ENCODE assay signal across 11 cellular contexts in the genomic region with DNA sequence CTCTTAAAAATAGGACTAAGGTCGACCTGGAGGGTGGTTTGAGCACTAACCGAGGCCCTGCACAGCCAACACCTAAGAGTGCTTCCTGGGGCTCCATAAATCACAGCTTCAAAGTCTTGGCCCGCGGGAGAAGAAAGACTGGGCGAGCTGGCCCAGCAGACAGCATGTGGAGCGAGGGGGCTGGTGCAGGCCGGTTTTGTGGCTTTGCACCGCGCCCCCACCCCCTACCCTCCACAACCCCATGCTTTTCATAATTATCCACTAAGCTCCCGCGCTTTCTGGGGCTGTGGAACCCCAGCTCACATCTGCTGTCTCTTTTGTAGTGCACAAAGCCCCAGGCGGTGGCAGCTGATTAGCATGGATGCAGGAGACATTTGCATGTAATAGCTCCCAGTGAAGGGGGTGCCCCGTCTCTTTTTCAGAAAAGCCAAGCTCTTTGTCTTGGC. TPM values are rescaled to one million over a fixed set of nuclear protein-coding genes. Genes with fewer than 3 reads are reported as not detected.
DNase-seq lines count a peak whose midpoint lies in the region; ATAC-seq and TF ChIP-seq lines count a peak whose summit lies in the region.
"Had no signal": no experiment of that assay in that cellular context is flagged by ENCODE, and none has a peak within 500 bp of the region (broad histone marks: within the 10 kb centered on the region; RNA-seq: fewer than 3 reads in every experiment).

No MANE protein-coding gene starts in this region.

- H3K27ac Mint-ChIP-seq in neural crest cell (ENCODE audit: unreplicated experiment): peak overlapping the region; percentile 93
- peak overlapping the region in 1 of 8 donors; percentile 79 for H3K27ac Mint-ChIP-seq in CD8-positive, alpha-beta memory T cell

- peak overlapping the region; percentile 12 for H3K4me3 ChIP-seq in WERI-Rb-1 (ENCODE audit: low read depth, low read length)
- H3K4me3 ChIP-seq in CD8-positive, alpha-beta memory T cell (ENCODE audit: low read length): no peak overlapping the region
- H3K4me3 ChIP-seq: smooth muscle cell had no signal

- peak overlapping the region; percentile 72 for H3K4me3 Mint-ChIP-seq in neural crest cell
- no peak overlapping the region for H3K4me3 Mint-ChIP-seq in CD8-positive, alpha-beta memory T cell

- no peaks in the 10 kb centered on the region for H3K27me3 ChIP-seq in WERI-Rb-1 (ENCODE audit: insufficient read depth, low read depth, severe bottlenecking)
- H3K27me3 ChIP-seq in CD8-positive, alpha-beta memory T cell (ENCODE audit: insufficient read depth, low read length, poor library complexity, severe bottlenecking): no peaks in the 10 kb centered on the region

- H3K4me1 ChIP-seq in CD8-positive, alpha-beta memory T cell (ENCODE audit: insufficient read depth, low read length): no peaks in the 10 kb centered on the region

- CTCF ChIA-PET in CD8-positive, alpha-beta memory T cell (lab: Charles Lee): no interaction called here

- peaks cover 53% of the 10 kb centered on the region for H3K4me1 Mint-ChIP-seq in neural crest cell
- peaks cover 5 to 13% (median 8%) of the 10 kb centered on the region in 3 donors for H3K4me1 Mint-ChIP-seq in CD8-positive, alpha-beta memory T cell

- ATAC-seq in GM19397 (IDR thresholded peaks at IDR 0.05; ENCODE audit: unreplicated experiment) (no peak), GM18861 (IDR thresholded peaks at IDR 0.05; ENCODE audit: unreplicated experiment) (no peak)

- TF ChIP-seq CTCF in WERI-Rb-1 (IDR thresholded peaks at IDR 0.05; ENCODE audit: low read depth, low read length) (no peak), neural crest cell (conservative IDR thresholded peaks at IDR 0.05) (no peak)

- H3K9me3 ChIP-seq in WERI-Rb-1 (ENCODE audit: severe bottlenecking): no peaks in the 10 kb centered on the region
- H3K9me3 ChIP-seq in CD8-positive, alpha-beta memory T cell (ENCODE audit: low read length): no peaks in the 10 kb centered on the region

- POLR2A ChIA-PET in CD8-positive, alpha-beta memory T cell (lab: Charles Lee): no interaction called here

- H3K9me3 Mint-ChIP-seq in neural crest cell: no peaks in the 10 kb centered on the region
- H3K9me3 Mint-ChIP-seq in CD8-positive, alpha-beta memory T cell: no peaks in the 10 kb centered on the region

- H3K27ac ChIP-seq in WERI-Rb-1: peak overlapping the region; percentile 96
- H3K27ac ChIP-seq in CD8-positive, alpha-beta memory T cell (ENCODE audit: low read depth, low read length): no peak overlapping the region

- peaks cover 15% of the 10 kb centered on the region for H3K36me3 ChIP-seq in WERI-Rb-1
- H3K36me3 ChIP-seq in CD8-positive, alpha-beta memory T cell (ENCODE audit: insufficient read depth, low read length): no peaks in the 10 kb centered on the region

- no peaks in the 10 kb centered on the region for H3K36me3 Mint-ChIP-seq in neural crest cell (ENCODE audit: low read depth)
- H3K36me3 Mint-ChIP-seq in CD8-positive, alpha-beta memory T cell: peaks cover 0 to 1% (median 0%) of the 10 kb centered on the region in 3 donors

- no peaks in the 10 kb centered on the region for H3K27me3 Mint-ChIP-seq in neural crest cell (ENCODE audit: low read depth)
- H3K27me3 Mint-ChIP-seq in CD8-positive, alpha-beta memory T cell: no peaks in the 10 kb centered on the region

- DNase-seq in DMS 273 (lab: John Stamatoyannopoulos, UW; ENCODE audit: unreplicated experiment): peak; percentile 96
- peak; percentile 86 for DNase-seq in NCI-H1436 (lab: John Stamatoyannopoulos, UW)
- DNase-seq in WERI-Rb-1: peak; percentile 96
- DNase-seq in neural crest cell (ENCODE audit: low read depth, low spot score): no peak
- DNase-seq in NOMO-1 (lab: John Stamatoyannopoulos, UW; ENCODE audit: unreplicated experiment in 2 of 2): no peak
- no peak for DNase-seq in CD8-positive, alpha-beta memory T cell
- DNase-seq: islet precursor cell, NCI-H1105 had no signal

RNA-seq across cellular contexts. Expression of gene CARM1, which starts 17.1 kb away (rescaled TPM):
- total RNA-seq in neural crest cell: 99.6 and 106 TPM in 2 replicates
- total RNA-seq in CD8-positive, alpha-beta memory T cell: 10 to 100 TPM; 69.2 to 71.3 TPM
- 0.51 TPM for polyA plus RNA-seq in CD8-positive, alpha-beta memory T cell

RNA-seq across cellular contexts. Expression of gene YIPF2, which starts 40.0 kb away (rescaled TPM):
- 19.8 and 22.0 TPM in 2 replicates for total RNA-seq in neural crest cell
- total RNA-seq in CD8-positive, alpha-beta memory T cell: 10 to 100 TPM; 25.5 to 33.7 TPM
- polyA plus RNA-seq in CD8-positive, alpha-beta memory T cell: 15.9 TPM

RNA-seq across cellular contexts. Expression of gene TIMM29, which starts 40.2 kb away (rescaled TPM):
- total RNA-seq in neural crest cell: 28.0 and 30.1 TPM in 2 replicates
- 10 to 100 TPM; 22.3 to 27.0 TPM for total RNA-seq in CD8-positive, alpha-beta memory T cell
- polyA plus RNA-seq in CD8-positive, alpha-beta memory T cell: 36.6 TPM

RNA-seq across cellular contexts. Expression of gene C19orf38, which starts 40.2 kb away (rescaled TPM):
- total RNA-seq in neural crest cell: not detected in 2 replicates
- total RNA-seq in CD8-positive, alpha-beta memory T cell: under 1 TPM; 0.44 to 0.48 TPM
- polyA plus RNA-seq in CD8-positive, alpha-beta memory T cell: not detected

RNA-seq across cellular contexts. Expression of gene TMED1, which starts 52.4 kb away (rescaled TPM):
- total RNA-seq in neural crest cell: 27.9 and 30.9 TPM in 2 replicates
- total RNA-seq in CD8-positive, alpha-beta memory T cell: 10 to 100 TPM; 15.7 to 16.6 TPM
- polyA plus RNA-seq in CD8-positive, alpha-beta memory T cell: 29.9 TPM

Comparison
In these comparisons a context has a peak if more than half of its experiments do, and no peak if none do; other contexts are left out.
1. DNase-seq: peak in DMS 273 (single experiment), NCI-H1436 (single experiment) and WERI-Rb-1 (single experiment); none in neural crest cell (single experiment), NOMO-1 (0 of 2) and CD8-positive, alpha-beta memory T cell (0 of 5).